Comparison of ENCODE assay signal across 8 cellular contexts in genomic region chr20:59033093-59033492, GRCh38. TPM values are rescaled to one million over a fixed set of nuclear protein-coding genes. Genes with fewer than 3 reads are reported as not detected.
DNase-seq lines count a peak whose midpoint lies in the region; ATAC-seq lines count a peak whose summit lies in the region.

No MANE protein-coding gene starts in this region.

- CTCF ChIA-PET in activated CD4-positive, alpha-beta memory T cell treated with anti-CD3 and anti-CD28 coated beads, Interleukin-2, amount 10 ng/mL, durations not matched to agents 7 days and 5 days (lab: Charles Lee): interaction anchor here (1.2 kb wide), 1 partner anchor 189 kb away, joined by 3 read pairs; no protein-coding TSS in a partner anchor

- no peak for ATAC-seq in stimulated activated naive CD8-positive, alpha-beta T cell treated with anti-CD3 and anti-CD28 coated beads, Interleukin-15, amount 100 ng/mL, for 72 hours

- POLR2A ChIA-PET in activated CD4-positive, alpha-beta memory T cell treated with anti-CD3 and anti-CD28 coated beads, Interleukin-2, amount 10 ng/mL, durations not matched to agents 7 days and 5 days (lab: Charles Lee): interaction anchor here (1.2 to 4.4 kb wide), 16 partner anchors 9 to 386 kb away, joined by 3 to 80 read pairs (median 12); partner anchors contain the start of genes NELFCD, PRELID3B, STX16 and TUBB1

- peak overlapping the region; percentile 88 for H3K27ac Mint-ChIP-seq in T-helper 2 cell treated with Interferon-gamma antibody and Interleukin-4, amounts not matched to agents 5 μg/mL and 100 μg/mL, for 36 hours
- peak overlapping the region; percentile 79 for H3K27ac Mint-ChIP-seq in activated CD4-positive, alpha-beta memory T cell treated with anti-CD3 and anti-CD28 coated beads, Interleukin-2, amount 10 ng/mL, durations not matched to agents 7 days and 5 days
- H3K27ac Mint-ChIP-seq in stimulated activated naive CD8-positive, alpha-beta T cell treated with anti-CD3 and anti-CD28 coated beads, Interleukin-15, amount 100 ng/mL, for 72 hours: peak overlapping the region in 1 of 2 donors; percentile 89

- no peaks in the 10 kb centered on the region for H3K27me3 Mint-ChIP-seq in T-helper 2 cell treated with Interferon-gamma antibody and Interleukin-4, amounts not matched to agents 5 μg/mL and 100 μg/mL, for 36 hours (ENCODE audit: low read depth)
- H3K27me3 Mint-ChIP-seq in activated CD4-positive, alpha-beta memory T cell treated with anti-CD3 and anti-CD28 coated beads, Interleukin-2, amount 10 ng/mL, durations not matched to agents 7 days and 5 days: no peaks in the 10 kb centered on the region
- no peaks in the 10 kb centered on the region for H3K27me3 Mint-ChIP-seq in stimulated activated naive CD8-positive, alpha-beta T cell treated with anti-CD3 and anti-CD28 coated beads, Interleukin-15, amount 100 ng/mL, for 72 hours

- no peaks in the 10 kb centered on the region for H3K9me3 ChIP-seq in iPS-18c (ENCODE audit: control insufficient read depth, insufficient read depth, low read length)

- H3K4me3 Mint-ChIP-seq in T-helper 2 cell treated with Interferon-gamma antibody and Interleukin-4, amounts not matched to agents 5 μg/mL and 100 μg/mL, for 36 hours: peak overlapping the region; percentile 94
- peak overlapping the region; percentile 76 for H3K4me3 Mint-ChIP-seq in activated CD4-positive, alpha-beta memory T cell treated with anti-CD3 and anti-CD28 coated beads, Interleukin-2, amount 10 ng/mL, durations not matched to agents 7 days and 5 days
- H3K4me3 Mint-ChIP-seq in stimulated activated naive CD8-positive, alpha-beta T cell treated with anti-CD3 and anti-CD28 coated beads, Interleukin-15, amount 100 ng/mL, for 72 hours: peak overlapping the region; percentile 91 to 94

- peak overlapping the region; percentile 69; the same call in 1 of the 2 replicates for H3K4me3 ChIP-seq in iPS-18c (ENCODE audit: insufficient read depth, low read depth, low read length)

- peaks cover 78% of the 10 kb centered on the region for H3K36me3 Mint-ChIP-seq in T-helper 2 cell treated with Interferon-gamma antibody and Interleukin-4, amounts not matched to agents 5 μg/mL and 100 μg/mL, for 36 hours (ENCODE audit: low read depth)
- H3K36me3 Mint-ChIP-seq in activated CD4-positive, alpha-beta memory T cell treated with anti-CD3 and anti-CD28 coated beads, Interleukin-2, amount 10 ng/mL, durations not matched to agents 7 days and 5 days (ENCODE audit: low read depth): peaks cover 77% of the 10 kb centered on the region

- no peak for DNase-seq in T-helper 2 cell treated with Interferon-gamma antibody and Interleukin-4, amounts not matched to agents 5 μg/mL and 100 μg/mL, for 36 hours (ENCODE audit: low spot score)
- DNase-seq in T-helper 2 cell: no peak
- no peak for DNase-seq in activated CD4-positive, alpha-beta memory T cell treated with anti-CD3 and anti-CD28 coated beads, Interleukin-2, amount 10 ng/mL, durations not matched to agents 7 days and 5 days
- no peak for DNase-seq in stimulated activated naive CD8-positive, alpha-beta T cell treated with anti-CD3 and anti-CD28 coated beads, Interleukin-15, amount 100 ng/mL, for 72 hours
- DNase-seq in AML-193 (lab: John Stamatoyannopoulos, UW): no peak
- no peak for DNase-seq in NCI-H2196 (lab: John Stamatoyannopoulos, UW; ENCODE audit: unreplicated experiment)
- DNase-seq in middle frontal gyrus (ENCODE audit: extremely low spot score, low spot score): no peak

- no peaks in the 10 kb centered on the region for H3K9me3 Mint-ChIP-seq in T-helper 2 cell treated with Interferon-gamma antibody and Interleukin-4, amounts not matched to agents 5 μg/mL and 100 μg/mL, for 36 hours
- H3K9me3 Mint-ChIP-seq in activated CD4-positive, alpha-beta memory T cell treated with anti-CD3 and anti-CD28 coated beads, Interleukin-2, amount 10 ng/mL, durations not matched to agents 7 days and 5 days: no peaks in the 10 kb centered on the region
- no peaks in the 10 kb centered on the region for H3K9me3 Mint-ChIP-seq in stimulated activated naive CD8-positive, alpha-beta T cell treated with anti-CD3 and anti-CD28 coated beads, Interleukin-15, amount 100 ng/mL, for 72 hours

- H3K4me1 Mint-ChIP-seq in T-helper 2 cell treated with Interferon-gamma antibody and Interleukin-4, amounts not matched to agents 5 μg/mL and 100 μg/mL, for 36 hours (ENCODE audit: low read depth): peaks cover 63% of the 10 kb centered on the region
- peaks cover 74% of the 10 kb centered on the region for H3K4me1 Mint-ChIP-seq in activated CD4-positive, alpha-beta memory T cell treated with anti-CD3 and anti-CD28 coated beads, Interleukin-2, amount 10 ng/mL, durations not matched to agents 7 days and 5 days
- peaks cover 74% of the 10 kb centered on the region for H3K4me1 Mint-ChIP-seq in stimulated activated naive CD8-positive, alpha-beta T cell treated with anti-CD3 and anti-CD28 coated beads, Interleukin-15, amount 100 ng/mL, for 72 hours

RNA-seq across cellular contexts. Expression of gene ATP5F1E, which starts 1.0 kb away (rescaled TPM):
- total RNA-seq in activated CD4-positive, alpha-beta memory T cell treated with anti-CD3 and anti-CD28 coated beads, Interleukin-2, amount 10 ng/mL, durations not matched to agents 7 days and 5 days: 10 to 100 TPM; 80.4 to 82.1 TPM

RNA-seq across cellular contexts. Expression of gene PRELID3B, which starts 9.5 kb away (rescaled TPM):
- 10 to 100 TPM; 88.6 to 88.7 TPM for total RNA-seq in activated CD4-positive, alpha-beta memory T cell treated with anti-CD3 and anti-CD28 coated beads, Interleukin-2, amount 10 ng/mL, durations not matched to agents 7 days and 5 days

RNA-seq across cellular contexts. Expression of gene TUBB1, which starts 13.9 kb away (rescaled TPM):
- not detected for total RNA-seq in activated CD4-positive, alpha-beta memory T cell treated with anti-CD3 and anti-CD28 coated beads, Interleukin-2, amount 10 ng/mL, durations not matched to agents 7 days and 5 days

RNA-seq across cellular contexts. Expression of gene CTSZ, which starts 26.0 kb away (rescaled TPM):
- 10 to 100 TPM; 45.0 to 49.0 TPM for total RNA-seq in activated CD4-positive, alpha-beta memory T cell treated with anti-CD3 and anti-CD28 coated beads, Interleukin-2, amount 10 ng/mL, durations not matched to agents 7 days and 5 days

RNA-seq across cellular contexts. Expression of gene NELFCD, which starts 52.0 kb away (rescaled TPM):
- 10 to 100 TPM; 63.3 to 69.0 TPM for total RNA-seq in activated CD4-positive, alpha-beta memory T cell treated with anti-CD3 and anti-CD28 coated beads, Interleukin-2, amount 10 ng/mL, durations not matched to agents 7 days and 5 days
